ENCODE assay signal across 8 cellular contexts in the genomic region with DNA sequence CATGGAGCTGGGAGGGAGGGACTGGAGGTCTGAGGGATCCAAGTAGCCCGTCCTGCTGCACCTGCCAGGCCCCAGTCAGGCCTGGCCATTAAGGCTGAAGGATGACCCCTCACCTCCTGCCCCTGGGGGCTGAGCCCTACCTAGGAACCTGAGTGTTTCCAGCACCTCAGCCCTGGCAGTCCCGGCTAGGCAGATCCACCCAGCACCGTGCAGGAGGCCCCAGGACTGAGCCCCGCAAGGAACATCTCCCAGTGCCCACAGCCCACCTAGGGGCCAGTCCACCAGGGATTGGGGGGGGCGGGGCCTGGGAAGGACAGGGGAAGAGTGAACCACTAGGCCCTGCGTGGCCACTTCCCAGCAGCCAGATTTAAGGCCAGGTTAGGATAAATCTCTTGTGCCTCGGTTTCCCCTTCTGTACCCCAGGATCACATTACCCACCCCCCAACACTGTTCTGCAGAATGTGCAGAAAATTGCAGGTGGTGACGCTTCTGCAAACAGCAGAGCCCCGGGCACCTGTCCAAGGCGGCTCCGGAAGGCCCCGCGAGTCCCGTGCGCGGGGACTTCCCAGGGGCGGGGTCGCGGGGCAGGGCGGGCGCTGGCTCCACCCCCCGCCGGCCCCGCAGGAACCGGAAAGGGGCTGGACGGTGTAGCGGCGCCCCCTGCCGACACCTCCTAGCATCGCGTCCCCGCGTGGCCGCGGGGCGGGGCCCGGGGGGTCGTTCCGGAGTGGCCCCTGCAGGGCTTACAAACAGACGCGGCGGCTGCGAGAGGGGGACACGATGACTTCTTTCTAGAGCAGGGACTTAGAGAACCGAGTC. TPM values are rescaled to one million over a fixed set of nuclear protein-coding genes. Genes with fewer than 3 reads are reported as not detected.
DNase-seq lines count a peak whose midpoint lies in the region; ATAC-seq and TF ChIP-seq lines count a peak whose summit lies in the region.

No MANE protein-coding gene starts in this region.

- no peaks in the 10 kb centered on the region for H3K27me3 ChIP-seq in SK-N-SH (ENCODE audit: insufficient read depth)
- H3K27me3 ChIP-seq in upper lobe of left lung = no peaks in the 10 kb centered on the region

- H3F3A ChIP-seq in SK-N-SH (replicated peaks; ENCODE audit: insufficient read depth) = peaks cover 3% of the 10 kb centered on the region

- peaks cover 4 to 23% of the 10 kb centered on the region in 2 experiments; a peak in 2 of 4 replicates for H3K4me1 ChIP-seq in SK-N-SH (ENCODE audit: control insufficient read depth in 1 of 2, insufficient read depth in 2 of 2, low read depth in 1 of 2, low read length in 1 of 2)
- peaks cover 24 to 35% (median 28%) of the 10 kb centered on the region in 4 donors for H3K4me1 ChIP-seq in upper lobe of left lung

- H3K9me3 Mint-ChIP-seq in activated naive CD4-positive, alpha-beta T cell treated with anti-CD3 and anti-CD28 coated beads, Interleukin-2, amount 10 ng/mL, durations not matched to agents 7 days and 5 days = no peaks in the 10 kb centered on the region

- ATAC-seq in GM21723 (IDR thresholded peaks at IDR 0.05; ENCODE audit: unreplicated experiment) = peak; percentile 84
- ATAC-seq in Right ventricle myocardium superior (ENCODE audit: poor library complexity) = peak; percentile 89
- ATAC-seq in upper lobe of left lung (ENCODE audit: low FRiP score in 2 of 2) = peak; percentile 88 to 91

- no peaks in the 10 kb centered on the region for H3K36me3 Mint-ChIP-seq in activated naive CD4-positive, alpha-beta T cell treated with anti-CD3 and anti-CD28 coated beads, Interleukin-2, amount 10 ng/mL, durations not matched to agents 7 days and 5 days

- TF ChIP-seq RAD21 in SK-N-SH (IDR thresholded peaks at IDR 0.05; ENCODE audit: low read length) = peak; percentile 81

- H3K36me3 ChIP-seq in SK-N-SH (replicated peaks in 1 of 2; ENCODE audit: control insufficient read depth in 1 of 2, insufficient read depth in 2 of 2, low read length in 1 of 2) (no peaks in the 10 kb centered on the region), upper lobe of left lung (no peaks in the 10 kb centered on the region)

- H3K4me1 Mint-ChIP-seq in activated naive CD4-positive, alpha-beta T cell treated with anti-CD3 and anti-CD28 coated beads, Interleukin-2, amount 10 ng/mL, durations not matched to agents 7 days and 5 days = peaks cover 27% of the 10 kb centered on the region

- no peaks in the 10 kb centered on the region for H3K79me2 ChIP-seq in SK-N-SH (ENCODE audit: insufficient read depth)

- POLR2A ChIA-PET in SK-N-SH (lab: Yijun Ruan, JAX) = no interaction called here

- TF ChIP-seq EP300 in SK-N-SH (IDR thresholded peaks at IDR 0.05; ENCODE audit: borderline replicate concordance in 1 of 2, low read depth in 1 of 2, low read length in 1 of 2) = 0 out of 4 replicates have a peak, but pooled peaks of 1 of the 2 experiments have one; percentile 13
- peak in 2 of 4 donors; percentile 11 to 82 for TF ChIP-seq EP300 in upper lobe of left lung (IDR thresholded peaks at IDR 0.05)

- no peaks in the 10 kb centered on the region for H4K20me1 ChIP-seq in SK-N-SH (ENCODE audit: insufficient read depth)

- no peaks in the 10 kb centered on the region for H3K9me3 ChIP-seq in SK-N-SH
- H3K9me3 ChIP-seq in upper lobe of left lung = no peaks in the 10 kb centered on the region

- no peak overlapping the region for H3K9ac ChIP-seq in SK-N-SH

- peak overlapping the region; percentile 69 for H2AFZ ChIP-seq in SK-N-SH (ENCODE audit: low read depth)

- TF ChIP-seq CTCF in SK-N-SH (IDR thresholded peaks at IDR 0.05) (peak; percentile 83), upper lobe of left lung (IDR thresholded peaks at IDR 0.05) (peak; percentile 96 to 99 (median 98))

- H3K27ac ChIP-seq in SK-N-SH (ENCODE audit: low read depth in 2 of 2, low read length in 1 of 2) (no peak overlapping the region; a peak in 1 of 4 replicates), upper lobe of left lung (peak overlapping the region; percentile 40 to 81 (median 56))

- H3K9me2 ChIP-seq in SK-N-SH = no peaks in the 10 kb centered on the region

- CTCF ChIA-PET in SK-N-SH (lab: Yijun Ruan, JAX) = interaction anchor here (1.0 to 2.3 kb wide), 14 partner anchors 10 to 239 kb away, joined by 3 to 6 read pairs (median 4); no protein-coding TSS in a partner anchor
- CTCF ChIA-PET in activated naive CD4-positive, alpha-beta T cell treated with anti-CD3 and anti-CD28 coated beads, Interleukin-2, amount 10 ng/mL, durations not matched to agents 7 days and 5 days (lab: Charles Lee) = interaction anchor here (0.9 to 2.2 kb wide), 8 partner anchors 55 to 227 kb away, joined by 3 to 9 read pairs (median 4); no protein-coding TSS in a partner anchor

- H3K27me3 Mint-ChIP-seq in activated naive CD4-positive, alpha-beta T cell treated with anti-CD3 and anti-CD28 coated beads, Interleukin-2, amount 10 ng/mL, durations not matched to agents 7 days and 5 days = peaks cover 19% of the 10 kb centered on the region

- WGBS in SK-N-SH (ENCODE audit: low lambda C conversion rate) = 8% methylated on average over 14 of the region's 45 CpGs
- WGBS in upper lobe of left lung, 2 donors = 5 to 9% methylated on average over 30 to 35 of the region's 45 CpGs

- H3K27ac Mint-ChIP-seq in activated naive CD4-positive, alpha-beta T cell treated with anti-CD3 and anti-CD28 coated beads, Interleukin-2, amount 10 ng/mL, durations not matched to agents 7 days and 5 days = peak overlapping the region; percentile 82

- TF ChIP-seq POLR2A in upper lobe of left lung (IDR thresholded peaks at IDR 0.05) = peak in 1 of 4 donors; percentile 22

- H3K4me3 ChIP-seq in SK-N-SH (ENCODE audit: low read depth in 2 of 2, low read length in 1 of 2) = peak overlapping the region; percentile 33 to 38; a peak in 3 of 4 replicates
- H3K4me3 ChIP-seq in upper lobe of left lung = peak overlapping the region in 3 of 4 donors; percentile 12 to 26 (median 15)

- in situ Hi-C loops in KBM-7 (cut with MboI; ENCODE audit: low pct_unique_long_range_greater_than_20kb, low sequenced_read_pairs) = loop anchor here (10.0 kb wide), 2 partner anchors 68 to 182 kb away; no protein-coding TSS in a partner anchor

- intact Hi-C loops in Right ventricle myocardium superior (cut with DNase I) = loop anchor here (1.0 to 5.0 kb wide), 2 partner anchors 66 to 231 kb away; no protein-coding TSS in a partner anchor
- intact Hi-C loops in posterior vena cava (cut with DNase I) = loop anchor here (5.0 kb wide), 3 partner anchors 61 to 231 kb away; no protein-coding TSS in a partner anchor

- H3K4me3 Mint-ChIP-seq in activated naive CD4-positive, alpha-beta T cell treated with anti-CD3 and anti-CD28 coated beads, Interleukin-2, amount 10 ng/mL, durations not matched to agents 7 days and 5 days = peak overlapping the region; percentile 12

- DNase-seq in EH (ENCODE audit: low read depth) (peak; percentile 67), KBM-7 (peak; percentile 79), SK-N-SH (peak; percentile 100), Right ventricle myocardium superior (peak; percentile 90), posterior vena cava (ENCODE audit: low spot score) (peak; percentile 95), upper lobe of left lung (peak; percentile 95 to 98)
- peak; percentile 90 for DNase-seq in activated naive CD4-positive, alpha-beta T cell treated with anti-CD3 and anti-CD28 coated beads, Interleukin-2, amount 10 ng/mL, durations not matched to agents 7 days and 5 days

- peak overlapping the region; percentile 72 for H3K4me2 ChIP-seq in SK-N-SH

TF ChIP-seq in SK-N-SH, 30 proteins besides CTCF, POLR2A, EP300 and RAD21:
- TF ChIP-seq, protein P1, sequence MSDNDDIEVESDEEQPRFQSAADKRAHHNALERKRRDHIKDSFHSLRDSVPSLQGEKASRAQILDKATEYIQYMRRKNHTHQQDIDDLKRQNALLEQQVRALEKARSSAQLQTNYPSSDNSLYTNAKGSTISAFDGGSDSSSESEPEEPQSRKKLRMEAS (IDR thresholded peaks at IDR 0.05; ENCODE audit: low read depth) = peak; percentile 54; the same call in 1 of the 2 replicates
- TF ChIP-seq MXI1 (IDR thresholded peaks at IDR 0.05; ENCODE audit: low read depth, low read length) = peak; percentile 37; the same call in 1 of the 2 replicates
- TF ChIP-seq, protein P2, sequence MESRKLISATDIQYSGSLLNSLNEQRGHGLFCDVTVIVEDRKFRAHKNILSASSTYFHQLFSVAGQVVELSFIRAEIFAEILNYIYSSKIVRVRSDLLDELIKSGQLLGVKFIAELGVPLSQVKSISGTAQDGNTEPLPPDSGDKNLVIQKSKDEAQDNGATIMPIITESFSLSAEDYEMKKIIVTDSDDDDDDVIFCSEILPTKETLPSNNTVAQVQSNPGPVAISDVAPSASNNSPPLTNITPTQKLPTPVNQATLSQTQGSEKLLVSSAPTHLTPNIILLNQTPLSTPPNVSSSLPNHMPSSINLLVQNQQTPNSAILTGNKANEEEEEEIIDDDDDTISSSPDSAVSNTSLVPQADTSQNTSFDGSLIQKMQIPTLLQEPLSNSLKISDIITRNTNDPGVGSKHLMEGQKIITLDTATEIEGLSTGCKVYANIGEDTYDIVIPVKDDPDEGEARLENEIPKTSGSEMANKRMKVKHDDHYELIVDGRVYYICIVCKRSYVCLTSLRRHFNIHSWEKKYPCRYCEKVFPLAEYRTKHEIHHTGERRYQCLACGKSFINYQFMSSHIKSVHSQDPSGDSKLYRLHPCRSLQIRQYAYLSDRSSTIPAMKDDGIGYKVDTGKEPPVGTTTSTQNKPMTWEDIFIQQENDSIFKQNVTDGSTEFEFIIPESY (IDR thresholded peaks at IDR 0.05; ENCODE audit: borderline replicate concordance, low read depth) = no peak
- peak; percentile 29; the same call in 1 of the 2 replicates for TF ChIP-seq NRF1 (IDR thresholded peaks at IDR 0.05; ENCODE audit: low read depth, low read length)
- peak; percentile 83 for TF ChIP-seq SMC3 (IDR thresholded peaks at IDR 0.05; ENCODE audit: low read depth, low read length)
- TF ChIP-seq EZH2phosphoT487 (IDR thresholded peaks at IDR 0.05; ENCODE audit: borderline replicate concordance, low read depth) = no peak
- TF ChIP-seq GABPA (IDR thresholded peaks at IDR 0.05; ENCODE audit: low read depth) = peak; percentile 63

RNA-seq across cellular contexts. Expression of a gene that starts 55.9 kb away (rescaled TPM):
- polyA plus RNA-seq in SK-N-SH (2012; rRNA removed) = 2.0 and 2.4 TPM in 2 replicates
- polyA plus RNA-seq in SK-N-SH (2012; cell fraction: cytosol; rRNA removed) = 0.93 and 1.9 TPM in 2 replicates
- polyA plus RNA-seq in SK-N-SH (2012; cell fraction: nucleus; rRNA removed) = 2.3 and 3.2 TPM in 2 replicates
- total RNA-seq in Right ventricle myocardium superior (23.0 TPM), posterior vena cava (10 to 100 TPM; 10.4 to 16.1 TPM), upper lobe of left lung (10 to 100 TPM; 20.2 to 54.4 (median 32.9) TPM)

Comparison
In these comparisons a context has a peak if more than half of its experiments do, and no peak if none do; other contexts are left out.
1. H3K27ac ChIP-seq: peak in upper lobe of left lung (4 of 4); none in SK-N-SH (0 of 2).
2. Peak in every context shown above with its lines, with median percentiles within 50 percentile points of each other: DNase-seq and ATAC-seq.